20 cellular contexts compared by ENCODE assay signal in the genomic region with DNA sequence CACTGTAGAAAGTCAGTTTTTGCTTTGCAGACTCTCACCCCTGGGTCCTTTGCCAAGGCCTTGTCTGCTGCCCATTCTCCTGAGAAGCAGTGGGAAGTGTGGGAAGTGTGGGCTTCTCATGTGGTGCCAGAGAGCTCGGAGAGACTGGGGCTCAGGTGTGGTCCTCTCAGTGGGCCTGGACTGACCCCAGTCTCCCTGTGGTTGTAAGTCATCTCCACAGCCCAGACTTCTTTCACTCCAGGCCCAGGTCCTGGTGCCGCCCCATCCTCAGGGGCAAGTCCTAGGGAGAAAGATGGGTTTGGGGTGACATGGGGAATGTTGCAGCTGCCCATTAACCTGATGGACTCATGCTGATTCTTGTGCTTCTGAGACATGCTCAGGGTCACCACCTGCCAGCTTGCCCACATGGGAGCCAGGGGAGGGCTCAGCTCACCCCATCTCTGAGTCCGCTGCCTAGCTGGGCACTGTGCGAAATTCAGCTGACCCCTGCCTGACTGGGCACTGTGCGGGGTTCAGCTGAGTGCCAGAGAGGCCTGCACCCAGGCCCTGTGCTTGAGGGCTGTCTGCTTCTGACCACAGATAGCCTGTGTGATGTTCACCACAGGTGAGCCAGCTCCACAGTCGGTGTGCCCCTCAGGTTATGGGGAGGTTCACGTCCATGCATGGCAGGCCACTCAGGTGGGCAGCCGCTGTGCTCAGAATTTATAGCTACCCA.
A peak's percentile ranks its signal among the peaks of the same experiment; 100 is the strongest.
DNase-seq lines count a peak whose midpoint lies in the region; TF ChIP-seq lines count a peak whose summit lies in the region.
"Had no signal": no experiment of that assay in that cellular context is flagged by ENCODE, and none has a peak within 500 bp of the region (broad histone marks: within the 10 kb centered on the region; RNA-seq: fewer than 3 reads in every experiment).

No MANE protein-coding gene starts in this region.

- H3K9me3 ChIP-seq in Peyer's patch (no peaks in the 10 kb centered on the region), tibial artery (no peaks in the 10 kb centered on the region)
- H3K9me3 ChIP-seq: BLaER1 had no signal

- no peak for TF ChIP-seq CTCF in Peyer's patch (IDR thresholded peaks at IDR 0.05)
- no peak for TF ChIP-seq CTCF in coronary artery (IDR thresholded peaks at IDR 0.05)
- TF ChIP-seq CTCF in tibial artery (IDR thresholded peaks at IDR 0.05): no peak

- no peak for TF ChIP-seq POLR2A in Peyer's patch (IDR thresholded peaks at IDR 0.05)

- peak in 2 of 3 donors; percentile 33 to 42 for DNase-seq in Peyer's patch
- DNase-seq in coronary artery (ENCODE audit: low spot score): peak; percentile 65
- DNase-seq in mesenteric fat pad (ENCODE audit: low spot score): peak; percentile 68
- peak; percentile 9 to 56 for DNase-seq in tibial artery
- no peak for DNase-seq in NCI-H128 (lab: John Stamatoyannopoulos, UW; ENCODE audit: unreplicated experiment)
- no peak for DNase-seq in NCI-H524 treated with DMSO at 0.1 percent for 48 hours (lab: John Stamatoyannopoulos, UW)
- no peak for DNase-seq in MV-4-11 (lab: John Stamatoyannopoulos, UW)
- DNase-seq: CD4-positive, CD25-positive, alpha-beta regulatory T cell; DMS153; DND-41; GM23248; H7; Kasumi-1; NCI-H1417; NCI-H2029 treated with DMSO at 0.1 percent for 48 hours; NCI-H69; SIG-M5 had no signal

- peaks cover 0 to 79% (median 0%) of the 10 kb centered on the region in 3 donors for H3K36me3 ChIP-seq in Peyer's patch
- H3K36me3 ChIP-seq in tibial artery: peaks cover 21 to 89% (median 76%) of the 10 kb centered on the region in 3 donors

- H3K27ac ChIP-seq in Peyer's patch (no peak overlapping the region), coronary artery (no peak overlapping the region), tibial artery (no peak overlapping the region)
- H3K27ac ChIP-seq: BLaER1, GM23248, SK-N-MC had no signal

- H3K27me3 ChIP-seq in Peyer's patch (no peaks in the 10 kb centered on the region), tibial artery (no peaks in the 10 kb centered on the region)
- H3K27me3 ChIP-seq: BLaER1 had no signal

- intact Hi-C loops in tibial artery (cut with DNase I; ENCODE audit: low total_unique reads): loop anchor here (5.0 kb wide), 1 partner anchor 1054 kb away; no protein-coding TSS in a partner anchor

- H3K4me1 ChIP-seq in Peyer's patch: no peaks in the 10 kb centered on the region
- no peaks in the 10 kb centered on the region for H3K4me1 ChIP-seq in tibial artery
- H3K4me1 ChIP-seq: BLaER1 had no signal

- no peak overlapping the region for H3K4me3 ChIP-seq in Peyer's patch
- no peak overlapping the region for H3K4me3 ChIP-seq in coronary artery
- H3K4me3 ChIP-seq in tibial artery: no peak overlapping the region
- H3K4me3 ChIP-seq: BLaER1, GM23248, K562, SK-N-MC had no signal

Comparison
In these comparisons a context has a peak if more than half of its experiments do, and no peak if none do; other contexts are left out.
1. DNase-seq: peak in Peyer's patch (2 of 3), coronary artery (single experiment), mesenteric fat pad (single experiment) and tibial artery (2 of 2); none in NCI-H128 (single experiment), NCI-H524 treated with DMSO at 0.1 percent for 48 hours (single experiment) and MV-4-11 (single experiment).